Comparison of ENCODE assay signal across 8 cellular contexts in genomic region chr6:37134622-37135191, GRCh38. TPM values are rescaled to one million over a fixed set of nuclear protein-coding genes. Genes with fewer than 3 reads are reported as not detected.
DNase-seq lines count a peak whose midpoint lies in the region; ATAC-seq and TF ChIP-seq lines count a peak whose summit lies in the region.

No MANE protein-coding gene starts in this region.

- H3K9me3 ChIP-seq in upper lobe of right lung = no peaks in the 10 kb centered on the region

- DNase-seq in stimulated activated CD8-positive, alpha-beta memory T cell treated with anti-CD3 and anti-CD28 coated beads, Interleukin-12 subunit alpha, Interleukin-12 subunit beta, amount 100 ng/mL, for 1 hour (ENCODE audit: low read depth) = peak; percentile 3
- no peak for DNase-seq in stimulated activated CD8-positive, alpha-beta memory T cell treated with anti-CD3 and anti-CD28 coated beads, Interleukin-4, amount 100 ng/mL, for 48 hours
- DNase-seq in brain microvascular endothelial cell = peak; percentile 97
- peak; percentile 49 for DNase-seq in left kidney (ENCODE audit: low read depth, low spot score)
- DNase-seq in upper lobe of right lung = no peak
- no peak for DNase-seq in NCI-H526 treated with DMSO at 0.1 percent for 48 hours (lab: John Stamatoyannopoulos, UW)
- no peak for DNase-seq in NCI-H2171 (lab: John Stamatoyannopoulos, UW)

- ATAC-seq in upper lobe of right lung (peak; percentile 64), GM21825 (IDR thresholded peaks at IDR 0.05; ENCODE audit: unreplicated experiment) (no peak)

- in situ Hi-C loops in brain microvascular endothelial cell (cut with HindIII; ENCODE audit: low pct_ligation_motif_present, low sequenced_read_pairs) = no loop called here

- H3K36me3 ChIP-seq in brain microvascular endothelial cell (replicated peaks) (no peaks in the 10 kb centered on the region), upper lobe of right lung (no peaks in the 10 kb centered on the region)

- H3K4me3 ChIP-seq in brain microvascular endothelial cell (ENCODE audit: low read depth, low read length) (no peak overlapping the region), upper lobe of right lung (no peak overlapping the region)

- H3K27me3 ChIP-seq in brain microvascular endothelial cell (replicated peaks) (no peaks in the 10 kb centered on the region), upper lobe of right lung (no peaks in the 10 kb centered on the region)

- H3K27ac ChIP-seq in brain microvascular endothelial cell (peak overlapping the region; percentile 98), upper lobe of right lung (peak overlapping the region; percentile 58)

- TF ChIP-seq CTCF in brain microvascular endothelial cell (IDR thresholded peaks at IDR 0.05; ENCODE audit: low read depth, low read length, missing control alignments) = no peak
- TF ChIP-seq CTCF in upper lobe of right lung (IDR thresholded peaks at IDR 0.05) = no peak

- intact Hi-C loops in upper lobe of right lung (cut with DNase I) = no loop called here

- H3K4me1 ChIP-seq in upper lobe of right lung = peaks cover 55% of the 10 kb centered on the region

RNA-seq across cellular contexts. Expression of gene PIM1, which starts 35.2 kb away (rescaled TPM):
- total RNA-seq in upper lobe of right lung = 55.3 TPM

Comparison
In these comparisons a context has a peak if more than half of its experiments do, and no peak if none do; other contexts are left out.
1. DNase-seq: peak in stimulated activated CD8-positive, alpha-beta memory T cell treated with anti-CD3 and anti-CD28 coated beads, Interleukin-12 subunit alpha, Interleukin-12 subunit beta, amount 100 ng/mL, for 1 hour (single experiment), brain microvascular endothelial cell (single experiment) and left kidney (single experiment); none in stimulated activated CD8-positive, alpha-beta memory T cell treated with anti-CD3 and anti-CD28 coated beads, Interleukin-4, amount 100 ng/mL, for 48 hours (single experiment), upper lobe of right lung (single experiment), NCI-H526 treated with DMSO at 0.1 percent for 48 hours (single experiment) and NCI-H2171 (single experiment).